ENCODE assay signal across 17 cellular contexts in genomic region chr20:21104466-21104761, GRCh38. TPM values are rescaled to one million over a fixed set of nuclear protein-coding genes. Genes with fewer than 3 reads are reported as not detected.
A peak's percentile ranks its signal among the peaks of the same experiment; 100 is the strongest.
DNase-seq lines count a peak whose midpoint lies in the region; ATAC-seq and TF ChIP-seq lines count a peak whose summit lies in the region.
"Had no signal": no experiment of that assay in that cellular context is flagged by ENCODE, and none has a peak within 500 bp of the region (broad histone marks: within the 10 kb centered on the region; RNA-seq: fewer than 3 reads in every experiment).

No MANE protein-coding gene starts in this region.

- in situ Hi-C loops in GM13977 (cut with MboI; ENCODE audit: low pct_unique_long_range_greater_than_20kb, low sequenced_read_pairs, unreplicated experiment) = loop anchor here (25.0 kb wide), 5 partner anchors 283 to 1458 kb away; partner anchors contain the start of genes INSM1, NKX2-2, NKX2-4 and PAX1

- peak overlapping the region; percentile 73 for H3K4me3 ChIP-seq in HUES6 (ENCODE audit: low read depth, low read length)
- H3K4me3 ChIP-seq in endodermal cell (ENCODE audit: low read length) = no peak overlapping the region
- H3K4me3 ChIP-seq in suprapubic skin = no peak overlapping the region
- H3K4me3 ChIP-seq: SJSA1 had no signal

- peaks cover 47% of the 10 kb centered on the region for H3K4me1 Mint-ChIP-seq in activated T-cell treated with anti-CD3 and anti-CD28 coated beads, Interleukin-2, amount 50 U/mL, for 24 hours (ENCODE audit: low read depth)
- H3K4me1 Mint-ChIP-seq in endodermal cell = peaks cover 34% of the 10 kb centered on the region

- H3K4me1 ChIP-seq in HUES6 (ENCODE audit: control insufficient read depth, insufficient read depth, low read length) = peaks cover 29% of the 10 kb centered on the region
- H3K4me1 ChIP-seq in endodermal cell (ENCODE audit: control insufficient read depth, insufficient read depth, low read length) = no peaks in the 10 kb centered on the region
- peaks cover 59% of the 10 kb centered on the region for H3K4me1 ChIP-seq in suprapubic skin

- peak; percentile 31 for DNase-seq in activated T-cell treated with anti-CD3 and anti-CD28 coated beads, Interleukin-2, amount 50 U/mL, for 24 hours
- no peak for DNase-seq in activated T-cell treated with anti-CD3 and anti-CD28 coated beads, Interleukin-2, amount 50 U/mL, for 1 hour
- peak; percentile 76 for DNase-seq in endodermal cell
- DNase-seq in retina = peak; percentile 28
- no peak for DNase-seq in GM13977 (ENCODE audit: low spot score)
- DNase-seq in suprapubic skin (ENCODE audit: low spot score in 2 of 2) = no peak
- DNase-seq: C1 segment of cervical spinal cord, KG1, NCI-H1417 treated with DMSO at 0.1 percent for 48 hours, NCI-H2029 treated with DMSO at 0.1 percent for 48 hours, NCI-H510A, NCI-H774 had no signal

- H3K27ac ChIP-seq in HUES6 (ENCODE audit: low read depth, low read length) = no peak overlapping the region
- H3K27ac ChIP-seq in endodermal cell (ENCODE audit: low read depth, low read length) = no peak overlapping the region
- H3K27ac ChIP-seq in suprapubic skin = no peak overlapping the region
- H3K27ac ChIP-seq: HL-60, SJSA1 had no signal

- no peak for TF ChIP-seq POLR2A in suprapubic skin (IDR thresholded peaks at IDR 0.05)

- TF ChIP-seq CTCF in endodermal cell (conservative IDR thresholded peaks at IDR 0.05) (peak; percentile 58), GM13977 (IDR thresholded peaks at IDR 0.05; ENCODE audit: extremely low read depth, insufficient read depth, missing control alignments) (no peak), suprapubic skin (IDR thresholded peaks at IDR 0.05) (no peak)

- H3K27me3 ChIP-seq in HUES6 (ENCODE audit: control insufficient read depth, insufficient read depth, low read length) = peaks cover 100% of the 10 kb centered on the region
- H3K27me3 ChIP-seq in endodermal cell (ENCODE audit: control insufficient read depth, insufficient read depth, low read length, poor library complexity, severe bottlenecking) = peaks cover 100% of the 10 kb centered on the region
- H3K27me3 ChIP-seq in suprapubic skin = peaks cover 95% of the 10 kb centered on the region

- no peak for TF ChIP-seq EP300 in suprapubic skin (IDR thresholded peaks at IDR 0.05)

- H3K9ac ChIP-seq in HUES6 (ENCODE audit: low read length) (no peak overlapping the region), endodermal cell (ENCODE audit: extremely low read depth, low read length, poor library complexity, severe bottlenecking) (no peak overlapping the region)

- peaks cover 91% of the 10 kb centered on the region for H3K27me3 Mint-ChIP-seq in activated T-cell treated with anti-CD3 and anti-CD28 coated beads, Interleukin-2, amount 50 U/mL, for 24 hours
- peaks cover 58% of the 10 kb centered on the region for H3K27me3 Mint-ChIP-seq in endodermal cell (ENCODE audit: insufficient read depth)

- no peak overlapping the region for H3K4me3 Mint-ChIP-seq in activated T-cell treated with anti-CD3 and anti-CD28 coated beads, Interleukin-2, amount 50 U/mL, for 24 hours
- peak overlapping the region; percentile 80 for H3K4me3 Mint-ChIP-seq in endodermal cell

- H3K9me3 ChIP-seq in HUES6 (ENCODE audit: control insufficient read depth, insufficient read depth, low read depth, low read length) (no peaks in the 10 kb centered on the region), endodermal cell (ENCODE audit: control insufficient read depth, low read length) (no peaks in the 10 kb centered on the region), suprapubic skin (no peaks in the 10 kb centered on the region)
- H3K9me3 ChIP-seq: SJSA1 had no signal

- ATAC-seq in HG02759 (IDR thresholded peaks at IDR 0.05; ENCODE audit: unreplicated experiment) = no peak
- ATAC-seq: HCT116 had no signal

- no peaks in the 10 kb centered on the region for H3K36me3 Mint-ChIP-seq in activated T-cell treated with anti-CD3 and anti-CD28 coated beads, Interleukin-2, amount 50 U/mL, for 24 hours (ENCODE audit: low read depth)
- no peaks in the 10 kb centered on the region for H3K36me3 Mint-ChIP-seq in endodermal cell (ENCODE audit: low read depth)

- no peak overlapping the region for H3K27ac Mint-ChIP-seq in activated T-cell treated with anti-CD3 and anti-CD28 coated beads, Interleukin-2, amount 50 U/mL, for 24 hours
- H3K27ac Mint-ChIP-seq in endodermal cell = no peak overlapping the region

- WGBS in endodermal cell (ENCODE audit: insufficient coverage in 1 of 2, insufficient read length in 1 of 2), 2 experiments = 10% methylated on average over 5 of the region's 5 CpGs; no CpG with 5 or more reads in 1 of the 2 experiments
- WGBS in suprapubic skin = 33% methylated on average over 5 of the region's 5 CpGs

- H3K36me3 ChIP-seq in HUES6 (ENCODE audit: control insufficient read depth, insufficient read depth, low read length) = no peaks in the 10 kb centered on the region
- no peaks in the 10 kb centered on the region for H3K36me3 ChIP-seq in endodermal cell (ENCODE audit: control insufficient read depth, insufficient read depth, low read length)
- no peaks in the 10 kb centered on the region for H3K36me3 ChIP-seq in suprapubic skin
- H3K36me3 ChIP-seq: SJSA1 had no signal

- H3K9me3 Mint-ChIP-seq in activated T-cell treated with anti-CD3 and anti-CD28 coated beads, Interleukin-2, amount 50 U/mL, for 24 hours = no peaks in the 10 kb centered on the region
- no peaks in the 10 kb centered on the region for H3K9me3 Mint-ChIP-seq in endodermal cell

RNA-seq across cellular contexts. Expression of gene LINC00237, which starts 1.7 kb away (rescaled TPM):
- total RNA-seq in endodermal cell (1 to 10 TPM in 1 of 2 donors, not detected in 1; 2.0 TPM), suprapubic skin (under 1 TPM in 1 of 4 donors, not detected in 3; 0.83 TPM)
- polyA plus RNA-seq in endodermal cell (2013, experiment 1 of 2) = not detected
- not detected for polyA plus RNA-seq in endodermal cell (2013, experiment 2 of 2)
- total RNA-seq: SJSA1 had no signal

RNA-seq across cellular contexts. Expression of gene KIZ, which starts 21.5 kb away (rescaled TPM):
- total RNA-seq in endodermal cell (10 to 100 TPM; 50.3 to 50.8 TPM), suprapubic skin (10 to 100 TPM; 14.7 to 43.0 (median 34.0) TPM)
- polyA plus RNA-seq in endodermal cell (2013, experiment 1 of 2) = 13.4 TPM
- polyA plus RNA-seq in endodermal cell (2013, experiment 2 of 2) = 14.1 TPM

Comparison
In these comparisons a context has a peak if more than half of its experiments do, and no peak if none do; other contexts are left out.
1. DNase-seq: peak in activated T-cell treated with anti-CD3 and anti-CD28 coated beads, Interleukin-2, amount 50 U/mL, for 24 hours (single experiment), endodermal cell (single experiment) and retina (single experiment); none in activated T-cell treated with anti-CD3 and anti-CD28 coated beads, Interleukin-2, amount 50 U/mL, for 1 hour (single experiment), GM13977 (single experiment) and suprapubic skin (0 of 2).